Comparison of ENCODE assay signal across 32 cellular contexts in the genomic region with DNA sequence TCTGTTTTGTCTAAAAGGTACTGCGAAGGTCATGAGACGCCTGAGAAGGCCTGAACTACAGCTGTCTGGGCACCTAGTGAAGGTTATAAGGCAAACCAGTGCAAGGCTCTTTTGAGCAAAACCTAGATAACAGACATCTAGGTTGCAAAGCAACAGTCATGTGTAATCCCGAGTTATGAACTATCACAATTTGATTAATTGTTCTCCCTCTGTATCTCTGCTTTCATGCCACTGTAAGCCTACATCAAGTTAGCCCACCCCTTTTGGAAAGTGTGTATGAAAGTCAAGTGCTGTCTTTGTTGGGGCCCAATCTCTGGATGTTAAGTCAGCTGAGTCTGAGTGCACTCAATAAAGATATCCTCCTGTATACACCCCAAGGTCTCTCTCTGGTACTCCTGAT. TPM values are rescaled to one million over a fixed set of nuclear protein-coding genes. Genes with fewer than 3 reads are reported as not detected.
"Had no signal": no experiment of that assay in that cellular context is flagged by ENCODE, and none has a peak within 500 bp of the region (broad histone marks: within the 10 kb centered on the region; RNA-seq: fewer than 3 reads in every experiment).

No MANE protein-coding gene starts in this region.

- H3K9me3 ChIP-seq: ovary, psoas muscle, spleen, thoracic aorta, thyroid gland, tibial nerve, upper lobe of left lung, vagina had no signal

- H3K4me1 Mint-ChIP-seq: natural killer cell; nephron; neural progenitor cell; stimulated activated memory B cell treated with anti-CD40 and anti-IgM and Interleukin-4, amounts not matched to agents 10 μg/mL and 1 μg/mL and 100 μg/mL, for 72 hours; stimulated activated naive CD8-positive, alpha-beta T cell treated with anti-CD3 and anti-CD28 coated beads, Interleukin-15, amount 100 ng/mL, for 72 hours had no signal

- H3K4me1 ChIP-seq: neural progenitor cell, parathyroid adenoma, psoas muscle, spleen, thyroid gland, tibial nerve, upper lobe of left lung, vagina had no signal

- H3K9me3 Mint-ChIP-seq: nephron; neural progenitor cell; stimulated activated naive CD8-positive, alpha-beta T cell treated with anti-CD3 and anti-CD28 coated beads, Interleukin-15, amount 100 ng/mL, for 72 hours had no signal

- DNase-seq: natural killer cell; occipital lobe; ovary; posterior cingulate gyrus; psoas muscle; right cardiac atrium; spleen; stimulated activated CD4-positive, alpha-beta T cell treated with anti-CD3 and anti-CD28 coated beads, Interleukin-12 subunit alpha, Interleukin-12 subunit beta, amount 100 ng/mL, for 4 hours; stimulated activated CD4-positive, alpha-beta T cell treated with anti-CD3 and anti-CD28 coated beads, Interleukin-1b, Interleukin-23, amount 100 ng/mL, for 48 hours; stimulated activated CD4-positive, alpha-beta T cell treated with anti-CD3 and anti-CD28 coated beads, Interleukin-4, amount 100 ng/mL, for 1 hour; stimulated activated CD4-positive, alpha-beta T cell treated with anti-CD3 and anti-CD28 coated beads, Interleukin-4, amount 100 ng/mL, for 4 hours; stimulated activated CD8-positive, alpha-beta memory T cell treated with anti-CD3 and anti-CD28 coated beads, Interleukin-4, amount 100 ng/mL, for 48 hours; stimulated activated naive CD4-positive, alpha-beta T cell; stimulated activated naive CD8-positive, alpha-beta T cell treated with anti-CD3 and anti-CD28 coated beads, Interleukin-15, amount 100 ng/mL, for 72 hours; stimulated activated naive CD8-positive, alpha-beta T cell treated with anti-CD3 and anti-CD28 coated beads, Interleukin-15, Interleukin-2, amounts not matched to agents 100 U/mL and 50 U/mL, for 24 hours; substantia nigra; thyroid gland; trophoblast cell; upper lobe of left lung had no signal

- H3K27me3 Mint-ChIP-seq: progenitor cell of endocrine pancreas; stimulated activated memory B cell treated with anti-CD40 and anti-IgM and Interleukin-4, amounts not matched to agents 10 μg/mL and 1 μg/mL and 100 μg/mL, for 72 hours; stimulated activated naive CD8-positive, alpha-beta T cell treated with anti-CD3 and anti-CD28 coated beads, Interleukin-15, amount 100 ng/mL, for 72 hours had no signal

- H3K36me3 ChIP-seq: neural progenitor cell, ovary, spleen, thoracic aorta, thyroid gland, tibial nerve, upper lobe of left lung, vagina had no signal

- H3K27ac Mint-ChIP-seq: natural killer cell; nephron; neural progenitor cell; stimulated activated memory B cell treated with anti-CD40 and anti-IgM and Interleukin-4, amounts not matched to agents 10 μg/mL and 1 μg/mL and 100 μg/mL, for 72 hours; stimulated activated naive CD8-positive, alpha-beta T cell treated with anti-CD3 and anti-CD28 coated beads, Interleukin-15, amount 100 ng/mL, for 72 hours had no signal

- H3K4me3 Mint-ChIP-seq: natural killer cell; nephron; neural progenitor cell; stimulated activated memory B cell treated with anti-CD40 and anti-IgM and Interleukin-4, amounts not matched to agents 10 μg/mL and 1 μg/mL and 100 μg/mL, for 72 hours; stimulated activated naive CD8-positive, alpha-beta T cell treated with anti-CD3 and anti-CD28 coated beads, Interleukin-15, amount 100 ng/mL, for 72 hours had no signal

- H3K4me3 ChIP-seq: neural progenitor cell, ovary, psoas muscle, skin epidermis, smooth muscle cell, spleen, thoracic aorta, thyroid gland, tibial nerve, upper lobe of left lung, vagina had no signal

- H3K27me3 ChIP-seq: neural progenitor cell, ovary, spleen, thyroid gland, tibial nerve, upper lobe of left lung, vagina had no signal

- ATAC-seq: natural killer cell; psoas muscle; right cardiac atrium; sciatic nerve; stimulated activated memory B cell treated with anti-CD40 and anti-IgM and Interleukin-4, amounts not matched to agents 10 μg/mL and 1 μg/mL and 100 μg/mL, for 72 hours; stimulated activated naive CD8-positive, alpha-beta T cell treated with anti-CD3 and anti-CD28 coated beads, Interleukin-15, amount 100 ng/mL, for 72 hours; stimulated activated naive CD8-positive, alpha-beta T cell treated with anti-CD3 and anti-CD28 coated beads, Interleukin-15, Interleukin-2, amounts not matched to agents 100 U/mL and 50 U/mL, for 24 hours had no signal

- H3K27ac ChIP-seq: neural progenitor cell, ovary, parathyroid adenoma, psoas muscle, skin epidermis, spleen, thoracic aorta, thyroid gland, tibial nerve, upper lobe of left lung, vagina had no signal

- H3K36me3 Mint-ChIP-seq: natural killer cell; neural progenitor cell; stimulated activated memory B cell treated with anti-CD40 and anti-IgM and Interleukin-4, amounts not matched to agents 10 μg/mL and 1 μg/mL and 100 μg/mL, for 72 hours had no signal

RNA-seq across cellular contexts. Expression of a gene that starts 31.9 kb away (rescaled TPM):
- total RNA-seq: natural killer cell, occipital lobe, osteoblast, psoas muscle, right cardiac atrium, sciatic nerve, spleen, temporal lobe, thoracic aorta, thyroid gland, tibial nerve, vagina had no signal
